In the genomic region with DNA sequence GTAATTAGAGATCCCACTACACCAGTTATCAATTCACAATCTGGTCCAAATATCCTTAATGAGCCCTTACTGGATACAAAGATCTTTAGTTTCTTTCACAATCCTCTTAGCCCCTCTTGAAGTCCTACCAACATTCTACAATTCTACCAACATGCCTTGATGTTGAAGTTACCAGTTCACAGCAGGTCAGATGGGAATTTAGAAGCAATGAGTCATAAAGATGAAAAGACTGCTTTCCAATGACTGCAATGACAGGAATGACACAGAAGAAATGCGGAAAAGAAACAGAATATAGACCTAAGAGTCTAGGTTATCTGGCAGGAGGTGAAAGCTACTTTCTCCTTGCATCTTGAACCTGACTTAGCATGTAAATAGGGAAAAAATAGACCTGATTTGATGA, we compare ENCODE assay signal across 13 cellular contexts. TPM values are rescaled to one million over a fixed set of nuclear protein-coding genes. Genes with fewer than 3 reads are reported as not detected.
A peak's percentile ranks its signal among the peaks of the same experiment; 100 is the strongest.
DNase-seq lines count a peak whose midpoint lies in the region; ATAC-seq and TF ChIP-seq lines count a peak whose summit lies in the region.
"Had no signal": no experiment of that assay in that cellular context is flagged by ENCODE, and none has a peak within 500 bp of the region (broad histone marks: within the 10 kb centered on the region; RNA-seq: fewer than 3 reads in every experiment).

No MANE protein-coding gene starts in this region.

- H4K20me1 ChIP-seq in smooth muscle cell (ENCODE audit: low read depth) = no peaks in the 10 kb centered on the region

- WGBS in smooth muscle cell (ENCODE audit: low lambda C conversion rate) = 27% methylated on average over 1 of the region's 1 CpG

- peak; percentile 72 for ATAC-seq in RWPE2 (ENCODE audit: low read depth)
- no peak for ATAC-seq in HG02678 (IDR thresholded peaks at IDR 0.05; ENCODE audit: unreplicated experiment)
- no peak for ATAC-seq in HG03432 (IDR thresholded peaks at IDR 0.05; ENCODE audit: unreplicated experiment)

- H3K9ac ChIP-seq in smooth muscle cell (ENCODE audit: low read depth) = no peak overlapping the region

- H3K9me3 ChIP-seq in RWPE2 (ENCODE audit: severe bottlenecking) = no peaks in the 10 kb centered on the region
- H3K9me3 ChIP-seq in smooth muscle cell (replicated peaks; ENCODE audit: low read depth) = no peaks in the 10 kb centered on the region
- H3K9me3 ChIP-seq in vagina = no peaks in the 10 kb centered on the region
- H3K9me3 ChIP-seq: tibial nerve had no signal

- no peak for TF ChIP-seq CTCF in RWPE2 (IDR thresholded peaks at IDR 0.05; ENCODE audit: poor library complexity, severe bottlenecking)
- no peak for TF ChIP-seq CTCF in smooth muscle cell (IDR thresholded peaks at IDR 0.05; ENCODE audit: borderline replicate concordance, insufficient read depth, poor library complexity, severe bottlenecking)
- TF ChIP-seq CTCF in vagina (IDR thresholded peaks at IDR 0.05) = no peak

- H3K27ac ChIP-seq in RWPE2 (ENCODE audit: poor library complexity, severe bottlenecking) (no peak overlapping the region), smooth muscle cell (ENCODE audit: low read depth) (peak overlapping the region; percentile 3), vagina (no peak overlapping the region)
- H3K27ac ChIP-seq: tibial nerve had no signal

- intact Hi-C loops in vagina (cut with DNase I) = no loop called here

- no peaks in the 10 kb centered on the region for H3K79me2 ChIP-seq in smooth muscle cell (ENCODE audit: low read depth)

- H3K36me3 ChIP-seq in RWPE2 (ENCODE audit: low read depth) (peaks cover 48% of the 10 kb centered on the region), smooth muscle cell (ENCODE audit: low read depth) (no peaks in the 10 kb centered on the region), vagina (no peaks in the 10 kb centered on the region)

- H3F3A ChIP-seq in smooth muscle cell (ENCODE audit: low read depth) = no peaks in the 10 kb centered on the region

- H3K4me3 ChIP-seq in RWPE2 (ENCODE audit: severe bottlenecking) (no peak overlapping the region), smooth muscle cell (no peak overlapping the region), vagina (no peak overlapping the region)
- H3K4me3 ChIP-seq: tibial nerve had no signal

- no peak for TF ChIP-seq POLR2A in vagina (IDR thresholded peaks at IDR 0.05)

- H3K4me2 ChIP-seq in smooth muscle cell = peak overlapping the region; percentile 47

- H3K4me1 ChIP-seq in RWPE2 (ENCODE audit: insufficient read depth, poor library complexity, severe bottlenecking) = peaks cover 22% of the 10 kb centered on the region
- H3K4me1 ChIP-seq in smooth muscle cell (ENCODE audit: low read depth) = peaks cover 6% of the 10 kb centered on the region
- H3K4me1 ChIP-seq in vagina = no peaks in the 10 kb centered on the region

- no peaks in the 10 kb centered on the region for H3K27me3 ChIP-seq in RWPE2 (ENCODE audit: insufficient read depth, poor library complexity, severe bottlenecking)
- H3K27me3 ChIP-seq in smooth muscle cell (ENCODE audit: low read depth) = no peaks in the 10 kb centered on the region
- H3K27me3 ChIP-seq in vagina = no peaks in the 10 kb centered on the region
- H3K27me3 ChIP-seq: tibial nerve had no signal

- H2AFZ ChIP-seq in smooth muscle cell (ENCODE audit: low read depth) = no peak overlapping the region

- peak; percentile 19 for DNase-seq in GM04504 (ENCODE audit: low read depth)
- DNase-seq in RWPE2 (ENCODE audit: low spot score) = no peak
- DNase-seq in fibroblast of peridontal ligament (ENCODE audit: extremely low read depth) = peak; percentile 64
- DNase-seq in smooth muscle cell (lab: John Stamatoyannopoulos, UW; ENCODE audit: unreplicated experiment) = no peak
- no peak for DNase-seq in vagina (ENCODE audit: extremely low spot score in 2 of 2)
- DNase-seq: activated CD4-positive, alpha-beta T cell treated with anti-CD3 and anti-CD28 coated beads for 48 hours; activated naive CD4-positive, alpha-beta T cell treated with anti-CD3 and anti-CD28 coated beads for 36 hours; NCI-H2081; nucleus accumbens; Right ventricle myocardium superior had no signal

RNA-seq across cellular contexts. Expression of a gene that starts 24.5 kb away (rescaled TPM):
- total RNA-seq in smooth muscle cell = 17.3 and 21.7 TPM in 2 replicates
- 3.5 and 3.6 TPM in 2 replicates for polyA plus RNA-seq in smooth muscle cell
- 16.7 TPM for total RNA-seq in vagina

Comparison
In these comparisons a context has a peak if more than half of its experiments do, and no peak if none do; other contexts are left out.
1. DNase-seq: peak in GM04504 (single experiment) and fibroblast of peridontal ligament (single experiment); none in RWPE2 (single experiment), smooth muscle cell (single experiment) and vagina (0 of 2).